Comparison of ENCODE assay signal across 11 cellular contexts in the genomic region with DNA sequence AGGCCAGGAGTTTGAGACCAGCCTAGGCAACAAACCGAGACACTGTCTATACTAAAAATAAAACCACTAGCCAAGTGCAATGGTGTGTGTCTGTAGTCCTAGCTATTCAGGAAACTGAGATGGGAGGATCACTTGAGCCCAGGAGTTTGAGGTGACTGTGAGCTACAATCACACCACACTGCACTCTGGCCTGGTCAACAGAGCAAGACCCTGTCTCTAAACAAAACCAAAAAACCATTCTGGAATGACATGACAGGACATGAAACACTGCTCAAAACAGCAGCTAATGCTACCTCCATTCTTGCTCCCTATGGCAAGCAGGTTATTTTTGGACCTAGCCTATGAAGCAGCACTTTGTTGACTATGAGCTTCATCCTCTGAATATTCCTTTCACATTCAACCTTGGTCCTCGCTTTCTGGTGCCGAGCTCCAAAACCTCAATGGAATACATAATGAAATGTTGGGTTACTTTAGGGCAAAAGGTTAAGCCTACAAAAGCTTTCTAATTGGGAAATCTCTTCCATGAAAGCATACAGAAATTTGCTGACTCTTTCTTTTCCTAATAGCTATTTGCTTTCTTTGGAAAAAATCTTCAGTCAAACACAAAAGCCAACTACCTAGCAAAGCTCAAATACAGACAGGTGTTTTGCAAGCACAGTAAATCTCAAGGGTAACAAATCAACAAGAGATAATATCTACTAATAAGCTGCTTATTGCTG. TPM values are rescaled to one million over a fixed set of nuclear protein-coding genes. Genes with fewer than 3 reads are reported as not detected.
DNase-seq lines count a peak whose midpoint lies in the region; ATAC-seq and TF ChIP-seq lines count a peak whose summit lies in the region.
"Had no signal": no experiment of that assay in that cellular context is flagged by ENCODE, and none has a peak within 500 bp of the region (broad histone marks: within the 10 kb centered on the region; RNA-seq: fewer than 3 reads in every experiment).

No MANE protein-coding gene starts in this region.

- TF ChIP-seq CTCF in type B pancreatic cell (conservative IDR thresholded peaks at IDR 0.05) = no peak
- no peak for TF ChIP-seq CTCF in left lung (IDR thresholded peaks at IDR 0.05)
- TF ChIP-seq CTCF in chondrocyte (IDR thresholded peaks at IDR 0.05) = no peak

- intact Hi-C loops in Right ventricle myocardium superior (cut with DNase I) (no loop called here), Right ventricle myocardium inferior (cut with DNase I) (loop anchor here (5.0 kb wide), 1 partner anchor 35 kb away; no protein-coding TSS in a partner anchor), left ventricle myocardium superior (cut with micrococcal nuclease) (no loop called here), left lung (cut with DNase I) (no loop called here)

- ATAC-seq in Right ventricle myocardium superior (ENCODE audit: poor library complexity) = peak; percentile 54
- ATAC-seq in Right ventricle myocardium inferior = no peak
- ATAC-seq in left ventricle myocardium superior = peak; percentile 56
- ATAC-seq in left lung = no peak
- ATAC-seq: gastroesophageal sphincter had no signal

- H3K27me3 ChIP-seq in left lung = no peaks in the 10 kb centered on the region
- H3K27me3 ChIP-seq: gastroesophageal sphincter had no signal

- no peak overlapping the region for H3K4me3 ChIP-seq in left lung
- H3K4me3 ChIP-seq: gastroesophageal sphincter had no signal

- H3K4me1 Mint-ChIP-seq in type B pancreatic cell (ENCODE audit: unreplicated experiment) (peaks cover 25% of the 10 kb centered on the region), chondrocyte (ENCODE audit: low read depth) (peaks cover 25% of the 10 kb centered on the region)

- DNase-seq in Right ventricle myocardium superior = no peak
- no peak for DNase-seq in Right ventricle myocardium inferior (ENCODE audit: missing footprints)
- peak; percentile 84 for DNase-seq in NCI-H526 treated with DMSO at 0.1 percent for 48 hours (lab: John Stamatoyannopoulos, UW)
- DNase-seq in left ventricle myocardium superior = no peak
- DNase-seq in type B pancreatic cell (ENCODE audit: extremely low spot score, unreplicated experiment) = no peak
- DNase-seq in T1000 (lab: John Stamatoyannopoulos, UW) = no peak
- DNase-seq in left lung = no peak
- DNase-seq in chondrocyte (ENCODE audit: low spot score) = no peak
- DNase-seq: activated CD4-positive, alpha-beta memory T cell treated with anti-CD3 and anti-CD28 coated beads, Interleukin-2, amount 10 ng/mL, durations not matched to agents 7 days and 5 days; H7 had no signal

- H3K27ac Mint-ChIP-seq in type B pancreatic cell (no peak overlapping the region), chondrocyte (ENCODE audit: unreplicated experiment) (no peak overlapping the region)
- H3K27ac Mint-ChIP-seq: activated CD4-positive, alpha-beta memory T cell treated with anti-CD3 and anti-CD28 coated beads, Interleukin-2, amount 10 ng/mL, durations not matched to agents 7 days and 5 days had no signal

- H3K9me3 ChIP-seq in left lung = no peaks in the 10 kb centered on the region
- H3K9me3 ChIP-seq: gastroesophageal sphincter had no signal

- H3K4me3 Mint-ChIP-seq in type B pancreatic cell (peak overlapping the region; percentile 34), chondrocyte (ENCODE audit: unreplicated experiment) (no peak overlapping the region)
- H3K4me3 Mint-ChIP-seq: activated CD4-positive, alpha-beta memory T cell treated with anti-CD3 and anti-CD28 coated beads, Interleukin-2, amount 10 ng/mL, durations not matched to agents 7 days and 5 days had no signal

- H3K27me3 Mint-ChIP-seq in type B pancreatic cell = no peaks in the 10 kb centered on the region
- no peaks in the 10 kb centered on the region for H3K27me3 Mint-ChIP-seq in chondrocyte (ENCODE audit: low read depth)
- H3K27me3 Mint-ChIP-seq: activated CD4-positive, alpha-beta memory T cell treated with anti-CD3 and anti-CD28 coated beads, Interleukin-2, amount 10 ng/mL, durations not matched to agents 7 days and 5 days had no signal

- H3K36me3 ChIP-seq in left lung = no peaks in the 10 kb centered on the region
- H3K36me3 ChIP-seq: gastroesophageal sphincter had no signal

- H3K9me3 Mint-ChIP-seq in type B pancreatic cell = no peaks in the 10 kb centered on the region
- no peaks in the 10 kb centered on the region for H3K9me3 Mint-ChIP-seq in chondrocyte (ENCODE audit: low read depth)
- H3K9me3 Mint-ChIP-seq: activated CD4-positive, alpha-beta memory T cell treated with anti-CD3 and anti-CD28 coated beads, Interleukin-2, amount 10 ng/mL, durations not matched to agents 7 days and 5 days had no signal

- H3K36me3 Mint-ChIP-seq in type B pancreatic cell (peaks cover 3% of the 10 kb centered on the region), chondrocyte (ENCODE audit: low read depth) (no peaks in the 10 kb centered on the region)

- H3K27ac ChIP-seq in left lung = no peak overlapping the region
- H3K27ac ChIP-seq: gastroesophageal sphincter had no signal

- H3K4me1 ChIP-seq in left lung = peaks cover 28 to 65% of the 10 kb centered on the region in 2 donors

RNA-seq across cellular contexts. Expression of a gene that starts 21.1 kb away (rescaled TPM):
- total RNA-seq in Right ventricle myocardium superior = 30.6 TPM
- total RNA-seq in Right ventricle myocardium inferior = 28.7 TPM
- total RNA-seq in left ventricle myocardium superior = 31.9 TPM
- total RNA-seq in type B pancreatic cell (ENCODE audit: low replicate concordance) = 39.0 and 39.9 TPM in 2 replicates
- 10 to 100 TPM; 28.0 to 49.6 TPM for total RNA-seq in left lung
- 17.9 to 19.8 TPM (median 19.5 TPM) in 3 replicates for total RNA-seq in chondrocyte

Comparison
In these comparisons a context has a peak if more than half of its experiments do, and no peak if none do; other contexts are left out.
1. ATAC-seq: peak in Right ventricle myocardium superior (single experiment) and left ventricle myocardium superior (single experiment); none in Right ventricle myocardium inferior (single experiment) and left lung (single experiment).